In the genomic region with DNA sequence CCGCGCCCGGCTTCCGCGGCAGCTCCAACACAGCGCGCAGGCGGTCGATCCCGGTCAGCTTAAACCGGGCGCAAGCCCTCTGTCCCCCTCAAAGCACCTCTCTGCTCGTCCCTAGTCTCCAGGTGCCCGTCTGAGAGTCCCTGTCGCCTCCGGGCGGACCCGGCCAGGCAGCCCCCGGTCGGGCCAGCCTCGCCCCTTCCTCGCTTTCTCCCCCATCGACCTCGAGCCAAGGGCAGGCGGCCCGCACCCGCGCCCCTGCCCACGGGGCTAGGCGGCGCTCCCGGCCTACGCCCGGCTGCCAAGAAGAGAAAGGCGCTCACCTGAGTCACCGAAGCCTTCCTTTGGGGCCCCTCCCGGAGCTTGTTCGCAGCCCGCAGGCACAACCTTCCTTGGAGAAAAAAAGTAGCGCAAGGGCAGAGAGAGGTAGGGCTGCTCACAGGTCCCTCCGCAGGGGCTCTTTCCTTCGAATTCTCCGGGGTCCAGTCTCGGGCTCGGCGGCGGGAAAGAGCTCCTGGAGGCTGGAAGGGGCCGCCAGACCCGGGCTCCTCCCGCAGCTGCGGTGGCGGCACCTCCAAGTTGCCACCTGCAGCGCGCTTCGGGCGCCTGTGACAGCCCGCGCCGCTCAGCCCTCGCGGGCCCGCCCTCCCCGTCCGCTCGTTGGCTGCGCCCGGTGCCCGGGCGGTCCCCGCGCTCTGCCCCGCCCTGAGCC, we compare ENCODE assay signal across 9 cellular contexts.
DNase-seq lines count a peak whose midpoint lies in the region; ATAC-seq and TF ChIP-seq lines count a peak whose summit lies in the region.
"Had no signal": no experiment of that assay in that cellular context is flagged by ENCODE, and none has a peak within 500 bp of the region (broad histone marks: within the 10 kb centered on the region; RNA-seq: fewer than 3 reads in every experiment).

No MANE protein-coding gene starts in this region.

- no peaks in the 10 kb centered on the region for H3K36me3 Mint-ChIP-seq in activated CD8-positive, alpha-beta T cell treated with anti-CD3 and anti-CD28 coated beads, Interleukin-2, amount 10 ng/mL, durations not matched to agents 7 days and 5 days (ENCODE audit: low read depth)
- H3K36me3 Mint-ChIP-seq in naive thymus-derived CD4-positive, alpha-beta T cell, result no peaks in the 10 kb centered on the region

- intact Hi-C loops in naive thymus-derived CD4-positive, alpha-beta T cell (cut with micrococcal nuclease), result loop anchor here in 1 of 2 donors (10.0 kb wide), 2 partner anchors 175 to 205 kb away; no protein-coding TSS in a partner anchor

- H3K27ac ChIP-seq in MM.1S (ENCODE audit: low read length), result no peak overlapping the region
- no peak overlapping the region for H3K27ac ChIP-seq in naive thymus-derived CD4-positive, alpha-beta T cell (ENCODE audit: low read depth, low read length)
- H3K27ac ChIP-seq in tibial nerve, result peak overlapping the region in 3 of 4 donors; percentile 43 to 77 (median 75)
- H3K27ac ChIP-seq: neutrophil had no signal

- no peak for TF ChIP-seq CTCF in MM.1S (IDR thresholded peaks at IDR 0.05; ENCODE audit: low read length)
- no peak for TF ChIP-seq CTCF in fibroblast of villous mesenchyme (IDR thresholded peaks at IDR 0.05; ENCODE audit: insufficient read depth, low read depth, low read length)
- TF ChIP-seq CTCF in tibial nerve (IDR thresholded peaks at IDR 0.05), result no peak

- peak; percentile 93 for ATAC-seq in GM21360 (IDR thresholded peaks at IDR 0.05; ENCODE audit: unreplicated experiment)
- peak; percentile 92 for ATAC-seq in activated CD8-positive, alpha-beta T cell treated with anti-CD3 and anti-CD28 coated beads, Interleukin-2, amount 10 ng/mL, durations not matched to agents 7 days and 5 days
- ATAC-seq in naive thymus-derived CD4-positive, alpha-beta T cell, result peak; percentile 89

- 1% methylated on average over 56 to 62 of the region's 72 CpGs for WGBS in tibial nerve, 2 donors

- H4K20me1 ChIP-seq in MM.1S (ENCODE audit: insufficient read depth, low read length), result no peaks in the 10 kb centered on the region

- H3K27me3 ChIP-seq in MM.1S (replicated peaks; ENCODE audit: insufficient read depth, low read length) (no peaks in the 10 kb centered on the region), tibial nerve (peaks cover 0 to 4% of the 10 kb centered on the region in 2 donors)
- H3K27me3 ChIP-seq in naive thymus-derived CD4-positive, alpha-beta T cell (ENCODE audit: control insufficient read depth in 2 of 2, insufficient read depth in 2 of 2, low read length in 2 of 2), result peaks cover 0 to 3% of the 10 kb centered on the region in 2 donors

- H3K9me3 Mint-ChIP-seq in activated CD8-positive, alpha-beta T cell treated with anti-CD3 and anti-CD28 coated beads, Interleukin-2, amount 10 ng/mL, durations not matched to agents 7 days and 5 days (ENCODE audit: insufficient read depth), result no peaks in the 10 kb centered on the region
- H3K9me3 Mint-ChIP-seq in naive thymus-derived CD4-positive, alpha-beta T cell, result no peaks in the 10 kb centered on the region

- peaks cover 6% of the 10 kb centered on the region for H3K4me1 Mint-ChIP-seq in activated CD8-positive, alpha-beta T cell treated with anti-CD3 and anti-CD28 coated beads, Interleukin-2, amount 10 ng/mL, durations not matched to agents 7 days and 5 days (ENCODE audit: low read depth)
- H3K4me1 Mint-ChIP-seq in naive thymus-derived CD4-positive, alpha-beta T cell, result peaks cover 0 to 12% (median 7%) of the 10 kb centered on the region in 7 donors

- peaks cover 35% of the 10 kb centered on the region for H3K27me3 Mint-ChIP-seq in activated CD8-positive, alpha-beta T cell treated with anti-CD3 and anti-CD28 coated beads, Interleukin-2, amount 10 ng/mL, durations not matched to agents 7 days and 5 days (ENCODE audit: low read depth)
- peaks cover 23 to 45% (median 36%) of the 10 kb centered on the region in 5 donors for H3K27me3 Mint-ChIP-seq in naive thymus-derived CD4-positive, alpha-beta T cell

- H3K4me1 ChIP-seq in MM.1S (ENCODE audit: low read length), result no peaks in the 10 kb centered on the region
- peaks cover 0 to 5% of the 10 kb centered on the region in 2 donors for H3K4me1 ChIP-seq in naive thymus-derived CD4-positive, alpha-beta T cell (ENCODE audit: control insufficient read depth in 2 of 2, insufficient read depth in 2 of 2, low read length in 2 of 2)
- peaks cover 0 to 26% (median 5%) of the 10 kb centered on the region in 4 donors for H3K4me1 ChIP-seq in tibial nerve

- H3K27ac Mint-ChIP-seq in activated CD8-positive, alpha-beta T cell treated with anti-CD3 and anti-CD28 coated beads, Interleukin-2, amount 10 ng/mL, durations not matched to agents 7 days and 5 days, result no peak overlapping the region
- H3K27ac Mint-ChIP-seq in naive thymus-derived CD4-positive, alpha-beta T cell, result no peak overlapping the region

- H3K4me3 ChIP-seq in MM.1S (ENCODE audit: low read length) (peak overlapping the region; percentile 25; the same call in 1 of the 2 replicates), fibroblast of villous mesenchyme (ENCODE audit: low read depth, low read length) (no peak overlapping the region), tibial nerve (peak overlapping the region; percentile 41 to 88 (median 63))
- no peak overlapping the region for H3K4me3 ChIP-seq in naive thymus-derived CD4-positive, alpha-beta T cell (ENCODE audit: low read length)

- no peaks in the 10 kb centered on the region for H3K36me3 ChIP-seq in MM.1S (replicated peaks; ENCODE audit: insufficient read depth, low read length)
- no peaks in the 10 kb centered on the region for H3K36me3 ChIP-seq in naive thymus-derived CD4-positive, alpha-beta T cell (ENCODE audit: control insufficient read depth in 2 of 3, insufficient read depth in 3 of 3, low read length in 3 of 3)
- H3K36me3 ChIP-seq in tibial nerve, result no peaks in the 10 kb centered on the region
- H3K36me3 ChIP-seq: neutrophil had no signal

- peak overlapping the region; percentile 62; the same call in 1 of the 2 replicates for H3K4me2 ChIP-seq in MM.1S (ENCODE audit: low read depth, low read length)

- peak in 1 of 2 donors; percentile 18 for TF ChIP-seq EP300 in tibial nerve (IDR thresholded peaks at IDR 0.05)

- no peak overlapping the region for H2AFZ ChIP-seq in MM.1S (ENCODE audit: low read length)

- H3K9ac ChIP-seq in MM.1S (ENCODE audit: low read length), result no peak overlapping the region

- peak; percentile 96 for DNase-seq in D341Med (ENCODE audit: low spot score)
- peak; percentile 67 for DNase-seq in MM.1S
- DNase-seq in activated CD8-positive, alpha-beta T cell treated with anti-CD3 and anti-CD28 coated beads, Interleukin-2, amount 10 ng/mL, durations not matched to agents 7 days and 5 days, result peak; percentile 31
- peak; percentile 5 for DNase-seq in fibroblast of villous mesenchyme (ENCODE audit: low read depth)
- peak in 7 of 9 donors; percentile 17 to 59 (median 30) for DNase-seq in naive thymus-derived CD4-positive, alpha-beta T cell
- peak; percentile 51 to 52 for DNase-seq in tibial nerve (ENCODE audit: low spot score in 2 of 2)
- no peak for DNase-seq in pons (ENCODE audit: low spot score)

- H3K9me2 ChIP-seq in MM.1S (replicated peaks; ENCODE audit: insufficient read depth, low read length), result no peaks in the 10 kb centered on the region

- H3K9me3 ChIP-seq in MM.1S (replicated peaks; ENCODE audit: insufficient read depth, low read length) (no peaks in the 10 kb centered on the region), tibial nerve (no peaks in the 10 kb centered on the region)
- H3K9me3 ChIP-seq in naive thymus-derived CD4-positive, alpha-beta T cell (ENCODE audit: control insufficient read depth in 2 of 3, low read length in 3 of 3), result no peaks in the 10 kb centered on the region
- H3K9me3 ChIP-seq: neutrophil had no signal

- peak overlapping the region; percentile 61 for H3K4me3 Mint-ChIP-seq in activated CD8-positive, alpha-beta T cell treated with anti-CD3 and anti-CD28 coated beads, Interleukin-2, amount 10 ng/mL, durations not matched to agents 7 days and 5 days
- peak overlapping the region in 6 of 10 donors; percentile 65 to 93 (median 74) for H3K4me3 Mint-ChIP-seq in naive thymus-derived CD4-positive, alpha-beta T cell

- H3K79me2 ChIP-seq in MM.1S (ENCODE audit: low read length), result no peaks in the 10 kb centered on the region

- POLR2A ChIA-PET in activated CD8-positive, alpha-beta T cell treated with anti-CD3 and anti-CD28 coated beads, Interleukin-2, amount 10 ng/mL, durations not matched to agents 7 days and 5 days (lab: Charles Lee), result no interaction called here
- POLR2A ChIA-PET in naive thymus-derived CD4-positive, alpha-beta T cell (lab: Charles Lee), result no interaction called here

- CTCF ChIA-PET in activated CD8-positive, alpha-beta T cell treated with anti-CD3 and anti-CD28 coated beads, Interleukin-2, amount 10 ng/mL, durations not matched to agents 7 days and 5 days (lab: Charles Lee), result no interaction called here
- CTCF ChIA-PET in naive thymus-derived CD4-positive, alpha-beta T cell (lab: Charles Lee), result no interaction called here

- no peaks in the 10 kb centered on the region for H3F3A ChIP-seq in MM.1S (ENCODE audit: insufficient read depth, low read length)

- peak in 1 of 2 donors; percentile 32 for TF ChIP-seq POLR2A in tibial nerve (IDR thresholded peaks at IDR 0.05)

Comparison
In these comparisons a context has a peak if more than half of its experiments do, and no peak if none do; other contexts are left out.
1. H3K27ac ChIP-seq: peak in tibial nerve (3 of 4); none in MM.1S (single experiment) and naive thymus-derived CD4-positive, alpha-beta T cell (single experiment).
2. H3K4me3 ChIP-seq: peak in MM.1S (single experiment) and tibial nerve (4 of 4); none in fibroblast of villous mesenchyme (single experiment) and naive thymus-derived CD4-positive, alpha-beta T cell (single experiment).
3. Peak in every context shown above with its lines, with median percentiles within 50 percentile points of each other: ATAC-seq.